In the genomic region with DNA sequence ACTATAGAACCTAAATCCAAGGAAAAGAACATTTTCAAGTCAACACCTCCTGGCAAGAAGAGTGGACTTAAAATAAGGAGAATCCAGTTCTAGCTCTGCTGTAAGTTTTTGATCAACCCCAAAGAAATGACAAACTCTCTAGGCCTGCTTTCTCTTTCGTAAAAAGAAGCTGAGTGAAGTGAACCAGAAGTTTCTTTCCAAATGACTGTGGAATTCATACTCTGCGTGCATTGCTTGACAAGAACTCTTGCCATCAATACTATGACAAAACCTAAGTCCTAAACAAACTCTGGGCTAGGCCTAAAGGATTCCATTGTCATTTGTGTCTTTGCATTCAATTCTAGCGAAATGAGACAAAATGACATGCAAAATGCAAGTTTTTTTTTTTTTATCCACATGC, we compare ENCODE assay signal across 17 cellular contexts.
DNase-seq lines count a peak whose midpoint lies in the region; ATAC-seq, FAIRE-seq and TF ChIP-seq lines count a peak whose summit lies in the region.
"Had no signal": no experiment of that assay in that cellular context is flagged by ENCODE, and none has a peak within 500 bp of the region (broad histone marks: within the 10 kb centered on the region; RNA-seq: fewer than 3 reads in every experiment).

No MANE protein-coding gene starts in this region.

- POLR2A ChIA-PET in GM12878 (lab: Charles Lee), result interaction anchor here (0.7 kb wide), 1 partner anchor 57 kb away, joined by 5 read pairs; no protein-coding TSS in a partner anchor

- no peak for TF ChIP-seq RAD21 in GM12878 (IDR thresholded peaks at IDR 0.05; ENCODE audit: insufficient read depth, low read depth, low read length)

- H3K27me3 ChIP-seq in GM12878 (replicated peaks in 1 of 2; ENCODE audit: control insufficient read depth in 2 of 2, insufficient read depth in 2 of 2, low read length in 1 of 2), result no peaks in the 10 kb centered on the region

- intact Hi-C loops in GM12878 (cut with micrococcal nuclease; ENCODE audit: unreplicated experiment), result no loop called here

- in situ Hi-C loops in GM12878 (cut with MboI), result no loop called here

- H3K4me1 ChIP-seq in GM12878 (ENCODE audit: control insufficient read depth, insufficient read depth, low read length), result peaks cover 5% of the 10 kb centered on the region; the same call in 1 of the 2 replicates

- no peak overlapping the region for H2AFZ ChIP-seq in GM12878 (ENCODE audit: control insufficient read depth, low read depth, low read length)
- H2AFZ ChIP-seq: GM23338 had no signal

- H3K4me3 ChIP-seq in GM12865 (ENCODE audit: low read depth, low read length) (peak overlapping the region; percentile 3; the same call in 1 of the 2 replicates), GM12878 (no peak overlapping the region)
- H3K4me3 ChIP-seq: GM23338 had no signal

- TF ChIP-seq EP300 in GM12878 (IDR thresholded peaks at IDR 0.05; ENCODE audit: borderline replicate concordance in 1 of 2, control insufficient read depth in 1 of 2, low read depth in 2 of 2, low read length in 2 of 2), result no peak

- H3K36me3 ChIP-seq in GM12878 (ENCODE audit: control insufficient read depth in 2 of 2, insufficient read depth in 2 of 2, low read length in 1 of 2), result no peaks in the 10 kb centered on the region

- H3K9ac ChIP-seq in GM12878 (ENCODE audit: control insufficient read depth, insufficient read depth, low read length), result no peak overlapping the region
- H3K9ac ChIP-seq: KMS-11 had no signal

- CTCF ChIA-PET in GM12878 (lab: Yijun Ruan, JAX), result no interaction called here

- TF ChIP-seq CTCF in GM12865 (IDR thresholded peaks at IDR 0.05; ENCODE audit: insufficient read depth, low read depth, low read length, missing control alignments), result no peak
- TF ChIP-seq CTCF in GM12878 (IDR thresholded peaks at IDR 0.05 in 2 of 3, conservative IDR thresholded peaks at IDR 0.05 in 1 of 3; ENCODE audit: control insufficient read depth in 2 of 3, extremely low read depth in 1 of 3, insufficient read depth in 1 of 3, low read depth in 3 of 3, low read length in 3 of 3), result no peak

- H3K4me2 ChIP-seq in GM12878 (ENCODE audit: control insufficient read depth, insufficient read depth), result no peak overlapping the region
- H3K4me2 ChIP-seq: GM23338, KMS-11 had no signal

- ATAC-seq in HG02852 (IDR thresholded peaks at IDR 0.05; ENCODE audit: unreplicated experiment), result peak; percentile 74
- peak; percentile 34; the same call in 2 of the 3 replicates for ATAC-seq in GM12878
- no peak for ATAC-seq in GM18519 (IDR thresholded peaks at IDR 0.05; ENCODE audit: low FRiP score, unreplicated experiment)
- ATAC-seq in GM18861 (IDR thresholded peaks at IDR 0.05; ENCODE audit: unreplicated experiment), result no peak
- ATAC-seq: GM23338 had no signal

- H4K20me1 ChIP-seq in GM12878 (ENCODE audit: control insufficient read depth, insufficient read depth), result no peaks in the 10 kb centered on the region

- BruUV-seq in GM12878 (replicated peaks; lab: Mats Ljungman, UMichigan), result no TSS peak

- RAD21 ChIA-PET in GM12878 (lab: Charles Lee; ENCODE audit: unreplicated experiment), result no interaction called here

- no peaks in the 10 kb centered on the region for H3K9me3 ChIP-seq in GM12878 (replicated peaks; ENCODE audit: control insufficient read depth, insufficient read depth, low read length)
- H3K9me3 ChIP-seq: Caco-2 had no signal

- peak; percentile 66 for DNase-seq in GM12865 (ENCODE audit: low read depth)
- no peak for DNase-seq in GM12878 (ENCODE audit: low read depth, low spot score)
- no peak for DNase-seq in activated CD4-positive, alpha-beta T cell treated with anti-CD3 and anti-CD28 coated beads for 4 hours
- DNase-seq: ACHN; AML-193; Caco-2; CD4-positive, alpha-beta T cell; H9 had no signal

- H3K27ac ChIP-seq in GM12878 (ENCODE audit: control insufficient read depth, insufficient read depth), result no peak overlapping the region
- H3K27ac ChIP-seq: C4-2B, HL-60, KMS-11 had no signal

- H3K79me2 ChIP-seq in GM12878 (ENCODE audit: control insufficient read depth, insufficient read depth, low read length), result no peaks in the 10 kb centered on the region

- WGBS in GM12878 (ENCODE audit: insufficient coverage, insufficient replicate concordance, low lambda C conversion rate, missing lambda C conversion rate), result 13% methylated on average over 3 of the region's 3 CpGs

- TF ChIP-seq POLR2A in GM12878 (IDR thresholded peaks at IDR 0.05; ENCODE audit: low read depth, low read length), result no peak

- FAIRE-seq in GM12878 (lab: Jason Lieb, UNC), result no peak
- FAIRE-seq: D721Med, G401.6 had no signal

- SMC1A ChIA-PET in GM12878 (lab: Charles Lee; ENCODE audit: uncharacterized antibody, unreplicated experiment), result no interaction called here

TF ChIP-seq in GM12878, 131 proteins besides CTCF, POLR2A, EP300 and RAD21:
- peak; percentile 44; the same call in 1 of the 2 replicates for TF ChIP-seq EED (IDR thresholded peaks at IDR 0.05; ENCODE audit: low read depth)
- peak; percentile 61; the same call in 1 of the 2 replicates for TF ChIP-seq IRF4 (IDR thresholded peaks at IDR 0.05; ENCODE audit: low read depth, low read length)
- 0 out of 2 replicates have a peak, but pooled peaks have one; percentile 10 for TF ChIP-seq CREM (IDR thresholded peaks at IDR 0.05; ENCODE audit: low read depth)
- peak; percentile 26; the same call in 1 of the 2 replicates for TF ChIP-seq RUNX3 (IDR thresholded peaks at IDR 0.05; ENCODE audit: low read length)
- peak; percentile 79 for TF ChIP-seq JUNB (IDR thresholded peaks at IDR 0.05)
- TF ChIP-seq JUND (IDR thresholded peaks at IDR 0.05; ENCODE audit: low read depth, low read length), result no peak
- TF ChIP-seq TBL1XR1 (IDR thresholded peaks at IDR 0.05; ENCODE audit: low read depth, low read length), result no peak

Comparison
In these comparisons a context has a peak if more than half of its experiments do, and no peak if none do; other contexts are left out.
1. ATAC-seq: peak in HG02852 (single experiment) and GM12878 (single experiment); none in GM18519 (single experiment) and GM18861 (single experiment).